Comparison of ENCODE assay signal across 1 cellular context in the genomic region with DNA sequence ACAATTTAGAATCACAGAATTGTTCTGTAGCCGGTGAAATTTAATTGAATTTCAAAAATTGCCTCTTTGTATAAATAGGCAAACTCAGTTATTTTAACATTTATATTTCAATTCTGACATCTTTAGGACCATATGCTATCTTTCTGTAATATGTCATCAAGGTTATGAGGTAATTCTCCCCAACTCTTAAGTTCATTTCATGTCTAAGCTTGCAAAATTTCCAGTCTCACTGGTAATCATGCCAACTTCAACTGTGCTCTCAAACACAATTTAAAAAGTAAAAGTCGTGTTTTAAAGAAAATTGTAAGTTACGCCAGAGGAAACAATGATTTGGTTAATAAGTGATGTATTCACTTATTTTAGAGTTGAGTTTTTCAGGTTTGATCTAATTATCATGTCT.
TF ChIP-seq lines count a peak whose summit lies in the region.

No MANE protein-coding gene starts in this region.

TF ChIP-seq in HCT116, 20 proteins besides CTCF, POLR2A, EP300 and RAD21:
- TF ChIP-seq MAX (IDR thresholded peaks at IDR 0.05) (no peak), SRF (IDR thresholded peaks at IDR 0.05; ENCODE audit: low read depth) (no peak), EZH2 (IDR thresholded peaks at IDR 0.05) (no peak), YY1 (IDR thresholded peaks at IDR 0.05; ENCODE audit: extremely low read depth, insufficient replicate concordance, low read depth, low read length) (no peak), REST (IDR thresholded peaks at IDR 0.05; ENCODE audit: low read depth) (no peak), ZFX (IDR thresholded peaks at IDR 0.05) (no peak), JUND (IDR thresholded peaks at IDR 0.05) (no peak), TCF7L2 (IDR thresholded peaks at IDR 0.05; ENCODE audit: borderline replicate concordance, extremely low read depth, insufficient read depth, insufficient read length) (no peak), ZBTB33 (IDR thresholded peaks at IDR 0.05; ENCODE audit: extremely low read depth, insufficient replicate concordance, low read length) (no peak), EZH2phosphoT487 (IDR thresholded peaks at IDR 0.05; ENCODE audit: borderline replicate concordance) (no peak), FOSL1 (IDR thresholded peaks at IDR 0.05; ENCODE audit: low read depth) (no peak), SP1 (IDR thresholded peaks at IDR 0.05; ENCODE audit: low read depth) (no peak), EGR1 (IDR thresholded peaks at IDR 0.05; ENCODE audit: low read depth) (no peak), SIN3A (IDR thresholded peaks at IDR 0.05; ENCODE audit: low read depth) (no peak)
